ENCODE assay signal across 9 cellular contexts in the genomic region with DNA sequence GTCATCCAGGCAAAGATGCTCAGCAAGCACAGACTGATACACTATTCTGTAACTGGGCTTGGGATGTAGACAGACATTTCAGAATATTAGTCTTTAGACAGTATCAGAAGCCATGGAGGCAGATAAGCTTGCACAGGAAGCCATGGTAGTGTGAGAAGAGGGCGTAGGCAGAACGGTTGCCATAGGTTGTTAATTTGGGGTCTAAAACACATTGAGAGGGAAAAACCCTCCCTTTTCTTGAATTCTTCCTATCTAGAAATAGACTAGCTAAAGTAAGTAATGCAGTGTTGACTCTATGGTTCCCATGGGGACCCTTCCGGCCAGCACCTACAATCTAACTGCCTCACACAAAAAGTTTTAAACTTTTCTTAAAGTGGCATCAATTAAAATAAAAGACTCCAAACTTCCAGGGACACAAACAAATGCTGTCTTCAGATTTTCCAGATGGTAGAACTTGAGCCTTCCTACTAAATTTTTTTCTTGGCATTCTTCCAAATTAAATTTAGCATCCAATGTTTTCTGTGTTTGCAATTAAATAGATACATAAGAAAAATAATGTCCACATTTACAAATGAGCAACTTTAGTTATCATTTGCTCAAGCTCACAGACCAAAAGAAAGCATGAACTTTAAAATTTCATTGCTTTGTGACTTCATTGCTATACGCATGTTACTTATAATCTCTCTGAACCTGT. TPM values are rescaled to one million over a fixed set of nuclear protein-coding genes. Genes with fewer than 3 reads are reported as not detected.
A peak's percentile ranks its signal among the peaks of the same experiment; 100 is the strongest.
DNase-seq lines count a peak whose midpoint lies in the region; ATAC-seq, FAIRE-seq and TF ChIP-seq lines count a peak whose summit lies in the region.
"Had no signal": no experiment of that assay in that cellular context is flagged by ENCODE, and none has a peak within 500 bp of the region (broad histone marks: within the 10 kb centered on the region; RNA-seq: fewer than 3 reads in every experiment).

No MANE protein-coding gene starts in this region.

- POLR2A ChIA-PET in HepG2 (lab: Yijun Ruan, JAX), result interaction anchor here (2.4 to 3.9 kb wide), 5 partner anchors 18 to 36 kb away, joined by 34 to 97 read pairs (median 74); a partner anchor contains a TSS

- peak overlapping the region; percentile 98 for H3K9ac ChIP-seq in HepG2 (ENCODE audit: insufficient read depth, low read depth, low read length)

- peaks cover 14% of the 10 kb centered on the region; the same call in 1 of the 2 replicates for H4K20me1 ChIP-seq in HepG2 (ENCODE audit: insufficient read depth, low read length)

- no peak overlapping the region for H2AFZ ChIP-seq in HepG2 (ENCODE audit: low read length)

- CTCF ChIA-PET in HepG2 (lab: Yijun Ruan, JAX; ENCODE audit: low intra/inter-chr PET ratio, low total read pairs), result no interaction called here

- no peak overlapping the region for H3K27ac Mint-ChIP-seq in activated T-helper 1 cell treated with anti-CD3 and anti-CD28 coated beads, Interleukin-12 subunit alpha, Interleukin-12 subunit beta, Interleukin-2, Interleukin-4 antibody, amounts not matched to agents 30 ng/mL and 10 ng/mL and 1 ng/mL, durations not matched to agents 14 hours and 24 hours and 36 hours

- H3K79me2 ChIP-seq in HepG2 (ENCODE audit: insufficient read depth, low read length), result peaks cover 26% of the 10 kb centered on the region

- 67% methylated on average over 4 of the region's 4 CpGs for WGBS in right cardiac atrium
- 95% methylated on average over 4 of the region's 4 CpGs for WGBS in HepG2 (ENCODE audit: low lambda C conversion rate)

- peaks cover 29% of the 10 kb centered on the region for H3K36me3 Mint-ChIP-seq in activated T-helper 1 cell treated with anti-CD3 and anti-CD28 coated beads, Interleukin-12 subunit alpha, Interleukin-12 subunit beta, Interleukin-2, Interleukin-4 antibody, amounts not matched to agents 30 ng/mL and 10 ng/mL and 1 ng/mL, durations not matched to agents 14 hours and 24 hours and 36 hours (ENCODE audit: low read depth)

- no peak for ATAC-seq in right cardiac atrium
- no peak for ATAC-seq in HepG2
- no peak for ATAC-seq in GM19455 (IDR thresholded peaks at IDR 0.05; ENCODE audit: unreplicated experiment)
- ATAC-seq in HG02981 (IDR thresholded peaks at IDR 0.05; ENCODE audit: unreplicated experiment), result no peak

- TF ChIP-seq RAD21 in HepG2 (CRISPR knock-in tag; IDR thresholded peaks at IDR 0.05), result no peak

- H3K27ac ChIP-seq in left ventricle myocardium inferior (replicated peaks) (peak overlapping the region; percentile 99), right cardiac atrium (ENCODE audit: low read length) (no peak overlapping the region), HepG2 (ENCODE audit: extremely low read length, insufficient read depth, low read length) (peak overlapping the region; percentile 96)

- BruUV-seq in HepG2 (replicated peaks; lab: Mats Ljungman, UMichigan), result no TSS peak

- H3K4me1 ChIP-seq in left ventricle myocardium inferior (peaks cover 44% of the 10 kb centered on the region), right cardiac atrium (ENCODE audit: control insufficient read depth, insufficient read depth, low read length) (peaks cover 10% of the 10 kb centered on the region), HepG2 (ENCODE audit: insufficient read depth, low read length) (peaks cover 33% of the 10 kb centered on the region)

- H3K27me3 ChIP-seq in left ventricle myocardium inferior (ENCODE audit: low read depth), result no peaks in the 10 kb centered on the region
- no peaks in the 10 kb centered on the region for H3K27me3 ChIP-seq in right cardiac atrium (ENCODE audit: control insufficient read depth, insufficient read depth)
- no peaks in the 10 kb centered on the region; a peak in 1 of 5 replicates for H3K27me3 ChIP-seq in HepG2 (ENCODE audit: control insufficient read depth in 1 of 2, insufficient read depth in 2 of 2, low read length in 2 of 2)

- intact Hi-C loops in left ventricle myocardium inferior (cut with micrococcal nuclease) (no loop called here), right cardiac atrium (cut with DNase I) (no loop called here), HepG2 (cut with micrococcal nuclease; ENCODE audit: unreplicated experiment) (no loop called here)
- intact Hi-C loops in activated T-helper 1 cell treated with anti-CD3 and anti-CD28 coated beads, Interleukin-12 subunit alpha, Interleukin-12 subunit beta, Interleukin-2, Interleukin-4 antibody, amounts not matched to agents 30 ng/mL and 10 ng/mL and 1 ng/mL, durations not matched to agents 14 hours and 24 hours and 36 hours (cut with micrococcal nuclease), result no loop called here

- H3K9me3 ChIP-seq in left ventricle myocardium inferior (replicated peaks), result no peaks in the 10 kb centered on the region
- H3K9me3 ChIP-seq in right cardiac atrium (ENCODE audit: control insufficient read depth, low read length), result no peaks in the 10 kb centered on the region
- H3K9me3 ChIP-seq in HepG2 (ENCODE audit: low read length), result no peaks in the 10 kb centered on the region

- no peaks in the 10 kb centered on the region for H3K9me3 Mint-ChIP-seq in activated T-helper 1 cell treated with anti-CD3 and anti-CD28 coated beads, Interleukin-12 subunit alpha, Interleukin-12 subunit beta, Interleukin-2, Interleukin-4 antibody, amounts not matched to agents 30 ng/mL and 10 ng/mL and 1 ng/mL, durations not matched to agents 14 hours and 24 hours and 36 hours

- TF ChIP-seq POLR2A in HepG2 (IDR thresholded peaks at IDR 0.05; ENCODE audit: insufficient read depth in 1 of 2, low read depth in 2 of 2, low read length in 2 of 2), result no peak

- FAIRE-seq in HepG2 (lab: Jason Lieb, UNC), result no peak

- DNase-seq in left ventricle myocardium inferior (no peak), right cardiac atrium (no peak), HepG2 (ENCODE audit: low spot score) (no peak), NCI-H69 (lab: John Stamatoyannopoulos, UW) (no peak)
- no peak for DNase-seq in activated T-helper 1 cell treated with anti-CD3 and anti-CD28 coated beads, Interleukin-12 subunit alpha, Interleukin-12 subunit beta, Interleukin-2, Interleukin-4 antibody, amounts not matched to agents 30 ng/mL and 10 ng/mL and 1 ng/mL, durations not matched to agents 14 hours and 24 hours and 36 hours (ENCODE audit: low spot score)
- no peak for DNase-seq in activated CD4-positive, CD25-positive, alpha-beta regulatory T cell (lab: John Stamatoyannopoulos, UW)
- DNase-seq: KG1 had no signal

- TF ChIP-seq EP300 in HepG2 (IDR thresholded peaks at IDR 0.05; ENCODE audit: low read depth in 2 of 2, low read length in 2 of 2) (no peak), HepG2 (CRISPR knock-in tag; IDR thresholded peaks at IDR 0.05; ENCODE audit: borderline replicate concordance) (no peak)

- in situ Hi-C loops in HepG2 (cut with HindIII; ENCODE audit: extremely low pct_ligation_motif_present, low pct_unique_long_range_greater_than_20kb), result no loop called here

- H3K36me3 ChIP-seq in left ventricle myocardium inferior (peaks cover 33% of the 10 kb centered on the region), HepG2 (replicated peaks in 1 of 2; ENCODE audit: control insufficient read depth in 1 of 2, insufficient read depth in 2 of 2, low read length in 2 of 2) (peaks cover 9 to 42% of the 10 kb centered on the region in 2 experiments)

- peaks cover 40% of the 10 kb centered on the region for H3K4me1 Mint-ChIP-seq in activated T-helper 1 cell treated with anti-CD3 and anti-CD28 coated beads, Interleukin-12 subunit alpha, Interleukin-12 subunit beta, Interleukin-2, Interleukin-4 antibody, amounts not matched to agents 30 ng/mL and 10 ng/mL and 1 ng/mL, durations not matched to agents 14 hours and 24 hours and 36 hours (ENCODE audit: low read depth)

- TF ChIP-seq CTCF in left ventricle myocardium inferior (IDR thresholded peaks at IDR 0.05; ENCODE audit: borderline replicate concordance) (no peak), HepG2 (CRISPR knock-in tag; IDR thresholded peaks at IDR 0.05) (no peak)

- H3K27me3 Mint-ChIP-seq in activated T-helper 1 cell treated with anti-CD3 and anti-CD28 coated beads, Interleukin-12 subunit alpha, Interleukin-12 subunit beta, Interleukin-2, Interleukin-4 antibody, amounts not matched to agents 30 ng/mL and 10 ng/mL and 1 ng/mL, durations not matched to agents 14 hours and 24 hours and 36 hours (ENCODE audit: insufficient read depth), result no peaks in the 10 kb centered on the region

- peak overlapping the region; percentile 91 for H3K4me3 ChIP-seq in left ventricle myocardium inferior
- H3K4me3 ChIP-seq in right cardiac atrium (ENCODE audit: low read length), result no peak overlapping the region
- H3K4me3 ChIP-seq in HepG2 (replicated peaks in 1 of 3; ENCODE audit: insufficient read depth in 1 of 3, low read depth in 2 of 3, low read length in 3 of 3), result peak overlapping the region; percentile 75 to 88 (median 82); a peak in 4 of 6 replicates

- peak overlapping the region; percentile 87 for H3K4me3 Mint-ChIP-seq in activated T-helper 1 cell treated with anti-CD3 and anti-CD28 coated beads, Interleukin-12 subunit alpha, Interleukin-12 subunit beta, Interleukin-2, Interleukin-4 antibody, amounts not matched to agents 30 ng/mL and 10 ng/mL and 1 ng/mL, durations not matched to agents 14 hours and 24 hours and 36 hours

- peak overlapping the region; percentile 85 for H3K4me2 ChIP-seq in HepG2 (ENCODE audit: low read depth, low read length)

RNA-seq across cellular contexts. Expression of a gene that starts 1.9 kb away (rescaled TPM):
- total RNA-seq in left ventricle myocardium inferior (48.7 TPM), right cardiac atrium (10 to 100 TPM; 36.6 to 43.9 (median 37.8) TPM), HepG2 (2016; rRNA removed; fragmentation: Illumina TruSeq; extraction: Trizol) (67.6 and 74.7 TPM in 2 replicates)
- polyA plus RNA-seq in right cardiac atrium (35.5 TPM), HepG2 (2011; rRNA removed) (47.3 and 53.1 TPM in 2 replicates)
- total RNA-seq in activated T-helper 1 cell treated with anti-CD3 and anti-CD28 coated beads, Interleukin-12 subunit alpha, Interleukin-12 subunit beta, Interleukin-2, Interleukin-4 antibody, amounts not matched to agents 30 ng/mL and 10 ng/mL and 1 ng/mL, durations not matched to agents 14 hours and 24 hours and 36 hours, result 45.1 and 50.5 TPM in 2 replicates
- 77.3 and 86.7 TPM in 2 replicates for total RNA-seq in HepG2 (2016; cell fraction: cytosol; rRNA removed; fragmentation: Illumina TruSeq; extraction: Trizol; ENCODE audit: low read depth)
- total RNA-seq in HepG2 (2016; cell fraction: insoluble cytoplasmic fraction; rRNA removed; fragmentation: Illumina TruSeq; extraction: Trizol), result 64.4 and 73.6 TPM in 2 replicates
- total RNA-seq in HepG2 (2016; cell fraction: membrane; rRNA removed; fragmentation: Illumina TruSeq; extraction: Trizol), result 113 and 120 TPM in 2 replicates
- 83.1 and 91.6 TPM in 2 replicates for total RNA-seq in HepG2 (2016; cell fraction: nucleus; rRNA removed; fragmentation: Illumina TruSeq; extraction: Trizol)
- polyA plus RNA-seq in HepG2 (2011; cell fraction: cytosol; rRNA removed), result 39.9 and 48.4 TPM in 2 replicates
- polyA plus RNA-seq in HepG2 (2011; cell fraction: nucleus; rRNA removed), result 41.7 and 45.8 TPM in 2 replicates
- 48.0 and 68.5 TPM in 2 replicates for polyA plus RNA-seq in HepG2 (2012)
- polyA plus RNA-seq in HepG2 (2016; cell fraction: cytosol; fragmentation: Illumina TruSeq; extraction: Trizol; ENCODE audit: low read depth), result 94.3 and 117 TPM in 2 replicates
- 77.0 and 83.1 TPM in 2 replicates for polyA plus RNA-seq in HepG2 (2016; cell fraction: insoluble cytoplasmic fraction; fragmentation: Illumina TruSeq; extraction: Trizol; ENCODE audit: low read depth)
- polyA plus RNA-seq in HepG2 (2016; cell fraction: membrane; fragmentation: Illumina TruSeq; extraction: Trizol; ENCODE audit: low read depth), result 110 and 123 TPM in 2 replicates
- 92.2 and 94.5 TPM in 2 replicates for polyA plus RNA-seq in HepG2 (2016; cell fraction: nucleus; fragmentation: Illumina TruSeq; extraction: Trizol; ENCODE audit: insufficient read depth, low read depth)
- polyA minus RNA-seq in HepG2 (2011; rRNA and poly(A)+ RNA removed; ENCODE audit: low replicate concordance), result 14.8 and 55.1 TPM in 2 replicates
- polyA minus RNA-seq in HepG2 (2011; cell fraction: cytosol; rRNA and poly(A)+ RNA removed), result 31.5 and 39.6 TPM in 2 replicates
- polyA minus RNA-seq in HepG2 (2011; cell fraction: nucleus; rRNA and poly(A)+ RNA removed), result 182 and 199 TPM in 2 replicates

RNA-seq across cellular contexts. Expression of a gene that starts 2.1 kb away (rescaled TPM):
- total RNA-seq in left ventricle myocardium inferior, result 0.91 TPM
- 1 to 10 TPM; 1.9 to 2.4 (median 2.0) TPM for total RNA-seq in right cardiac atrium
- polyA plus RNA-seq in right cardiac atrium, result 2.0 TPM
- total RNA-seq in activated T-helper 1 cell treated with anti-CD3 and anti-CD28 coated beads, Interleukin-12 subunit alpha, Interleukin-12 subunit beta, Interleukin-2, Interleukin-4 antibody, amounts not matched to agents 30 ng/mL and 10 ng/mL and 1 ng/mL, durations not matched to agents 14 hours and 24 hours and 36 hours, result 1.1 and 2.5 TPM in 2 replicates
- total RNA-seq in HepG2 (2016; rRNA removed; fragmentation: Illumina TruSeq; extraction: Trizol), result 1.1 and 1.2 TPM in 2 replicates
- 0.81 and 2.0 TPM in 2 replicates for total RNA-seq in HepG2 (2016; cell fraction: cytosol; rRNA removed; fragmentation: Illumina TruSeq; extraction: Trizol; ENCODE audit: low read depth)
- 0.77 and 1.5 TPM in 2 replicates for total RNA-seq in HepG2 (2016; cell fraction: insoluble cytoplasmic fraction; rRNA removed; fragmentation: Illumina TruSeq; extraction: Trizol)
- 1.1 TPM in 2 replicates for total RNA-seq in HepG2 (2016; cell fraction: membrane; rRNA removed; fragmentation: Illumina TruSeq; extraction: Trizol)
- 3.4 and 4.2 TPM in 2 replicates for total RNA-seq in HepG2 (2016; cell fraction: nucleus; rRNA removed; fragmentation: Illumina TruSeq; extraction: Trizol)
- 2.6 and 3.0 TPM in 2 replicates for polyA plus RNA-seq in HepG2 (2011; rRNA removed)
- polyA plus RNA-seq in HepG2 (2011; cell fraction: cytosol; rRNA removed), result 0.51 and 1.1 TPM in 2 replicates
- polyA plus RNA-seq in HepG2 (2011; cell fraction: nucleus; rRNA removed), result 6.3 and 6.4 TPM in 2 replicates
- 1.5 and 2.9 TPM in 2 replicates for polyA plus RNA-seq in HepG2 (2012)
- polyA plus RNA-seq in HepG2 (2016; cell fraction: cytosol; fragmentation: Illumina TruSeq; extraction: Trizol; ENCODE audit: low read depth), result 0.46 and 0.58 TPM in 2 replicates
- polyA plus RNA-seq in HepG2 (2016; cell fraction: insoluble cytoplasmic fraction; fragmentation: Illumina TruSeq; extraction: Trizol; ENCODE audit: low read depth), result 0.67 and 1.3 TPM in 2 replicates
- polyA plus RNA-seq in HepG2 (2016; cell fraction: membrane; fragmentation: Illumina TruSeq; extraction: Trizol; ENCODE audit: low read depth), result 0.48 and 0.77 TPM in 2 replicates
- 7.3 and 8.2 TPM in 2 replicates for polyA plus RNA-seq in HepG2 (2016; cell fraction: nucleus; fragmentation: Illumina TruSeq; extraction: Trizol; ENCODE audit: insufficient read depth, low read depth)
- polyA minus RNA-seq in HepG2 (2011; rRNA and poly(A)+ RNA removed; ENCODE audit: low replicate concordance), result 1.1 and 1.8 TPM in 2 replicates
- polyA minus RNA-seq in HepG2 (2011; cell fraction: cytosol; rRNA and poly(A)+ RNA removed), result 0.35 TPM in 1 of 2 replicates, not detected in the other
- polyA minus RNA-seq in HepG2 (2011; cell fraction: nucleus; rRNA and poly(A)+ RNA removed), result 9.3 and 9.6 TPM in 2 replicates

RNA-seq across cellular contexts. Expression of a gene that starts 29.3 kb away (rescaled TPM):
- total RNA-seq in left ventricle myocardium inferior (10.8 TPM), right cardiac atrium (10 to 100 TPM; 10.7 to 15.6 (median 12.8) TPM), HepG2 (2016; rRNA removed; fragmentation: Illumina TruSeq; extraction: Trizol) (9.7 and 14.8 TPM in 2 replicates)
- polyA plus RNA-seq in right cardiac atrium (11.7 TPM), HepG2 (2011; rRNA removed) (9.5 and 12.4 TPM in 2 replicates)
- 2.9 and 4.5 TPM in 2 replicates for total RNA-seq in activated T-helper 1 cell treated with anti-CD3 and anti-CD28 coated beads, Interleukin-12 subunit alpha, Interleukin-12 subunit beta, Interleukin-2, Interleukin-4 antibody, amounts not matched to agents 30 ng/mL and 10 ng/mL and 1 ng/mL, durations not matched to agents 14 hours and 24 hours and 36 hours
- 2.8 and 3.6 TPM in 2 replicates for total RNA-seq in HepG2 (2016; cell fraction: cytosol; rRNA removed; fragmentation: Illumina TruSeq; extraction: Trizol; ENCODE audit: low read depth)
- total RNA-seq in HepG2 (2016; cell fraction: insoluble cytoplasmic fraction; rRNA removed; fragmentation: Illumina TruSeq; extraction: Trizol), result 9.9 and 13.5 TPM in 2 replicates
- 3.9 and 4.5 TPM in 2 replicates for total RNA-seq in HepG2 (2016; cell fraction: membrane; rRNA removed; fragmentation: Illumina TruSeq; extraction: Trizol)
- total RNA-seq in HepG2 (2016; cell fraction: nucleus; rRNA removed; fragmentation: Illumina TruSeq; extraction: Trizol), result 12.3 and 18.8 TPM in 2 replicates
- 6.1 and 7.1 TPM in 2 replicates for polyA plus RNA-seq in HepG2 (2011; cell fraction: cytosol; rRNA removed)
- 2.9 and 3.0 TPM in 2 replicates for polyA plus RNA-seq in HepG2 (2011; cell fraction: nucleus; rRNA removed)
- 13.3 and 20.2 TPM in 2 replicates for polyA plus RNA-seq in HepG2 (2012)
- 5.2 and 5.3 TPM in 2 replicates for polyA plus RNA-seq in HepG2 (2016; cell fraction: cytosol; fragmentation: Illumina TruSeq; extraction: Trizol; ENCODE audit: low read depth)
- 10.5 and 13.7 TPM in 2 replicates for polyA plus RNA-seq in HepG2 (2016; cell fraction: insoluble cytoplasmic fraction; fragmentation: Illumina TruSeq; extraction: Trizol; ENCODE audit: low read depth)
- polyA plus RNA-seq in HepG2 (2016; cell fraction: membrane; fragmentation: Illumina TruSeq; extraction: Trizol; ENCODE audit: low read depth), result 3.5 and 4.7 TPM in 2 replicates
- 20.0 and 26.2 TPM in 2 replicates for polyA plus RNA-seq in HepG2 (2016; cell fraction: nucleus; fragmentation: Illumina TruSeq; extraction: Trizol; ENCODE audit: insufficient read depth, low read depth)
- polyA minus RNA-seq in HepG2 (2011; rRNA and poly(A)+ RNA removed; ENCODE audit: low replicate concordance), result 0.89 and 1.8 TPM in 2 replicates
- 5.3 and 5.9 TPM in 2 replicates for polyA minus RNA-seq in HepG2 (2011; cell fraction: cytosol; rRNA and poly(A)+ RNA removed)
- polyA minus RNA-seq in HepG2 (2011; cell fraction: nucleus; rRNA and poly(A)+ RNA removed), result 6.0 and 9.4 TPM in 2 replicates

RNA-seq across cellular contexts. Expression of a gene that starts 31.1 kb away (rescaled TPM):
- total RNA-seq in left ventricle myocardium inferior (41.4 TPM), right cardiac atrium (10 to 100 TPM; 44.5 to 69.9 (median 47.3) TPM), HepG2 (2016; rRNA removed; fragmentation: Illumina TruSeq; extraction: Trizol) (23.1 and 26.8 TPM in 2 replicates)
- polyA plus RNA-seq in right cardiac atrium (5.3 TPM), HepG2 (2011; rRNA removed) (8.6 and 11.7 TPM in 2 replicates)
- 31.6 and 35.8 TPM in 2 replicates for total RNA-seq in activated T-helper 1 cell treated with anti-CD3 and anti-CD28 coated beads, Interleukin-12 subunit alpha, Interleukin-12 subunit beta, Interleukin-2, Interleukin-4 antibody, amounts not matched to agents 30 ng/mL and 10 ng/mL and 1 ng/mL, durations not matched to agents 14 hours and 24 hours and 36 hours
- 5.4 and 7.7 TPM in 2 replicates for total RNA-seq in HepG2 (2016; cell fraction: cytosol; rRNA removed; fragmentation: Illumina TruSeq; extraction: Trizol; ENCODE audit: low read depth)
- total RNA-seq in HepG2 (2016; cell fraction: insoluble cytoplasmic fraction; rRNA removed; fragmentation: Illumina TruSeq; extraction: Trizol), result 21.3 and 27.5 TPM in 2 replicates
- 24.3 and 26.4 TPM in 2 replicates for total RNA-seq in HepG2 (2016; cell fraction: membrane; rRNA removed; fragmentation: Illumina TruSeq; extraction: Trizol)
- 11.8 and 13.5 TPM in 2 replicates for total RNA-seq in HepG2 (2016; cell fraction: nucleus; rRNA removed; fragmentation: Illumina TruSeq; extraction: Trizol)
- 2.6 and 4.0 TPM in 2 replicates for polyA plus RNA-seq in HepG2 (2011; cell fraction: cytosol; rRNA removed)
- 2.6 and 5.8 TPM in 2 replicates for polyA plus RNA-seq in HepG2 (2011; cell fraction: nucleus; rRNA removed)
- polyA plus RNA-seq in HepG2 (2012), result 9.9 and 13.0 TPM in 2 replicates
- 10.7 and 12.2 TPM in 2 replicates for polyA plus RNA-seq in HepG2 (2016; cell fraction: cytosol; fragmentation: Illumina TruSeq; extraction: Trizol; ENCODE audit: low read depth)
- 23.9 and 24.5 TPM in 2 replicates for polyA plus RNA-seq in HepG2 (2016; cell fraction: insoluble cytoplasmic fraction; fragmentation: Illumina TruSeq; extraction: Trizol; ENCODE audit: low read depth)
- polyA plus RNA-seq in HepG2 (2016; cell fraction: membrane; fragmentation: Illumina TruSeq; extraction: Trizol; ENCODE audit: low read depth), result 19.9 and 21.8 TPM in 2 replicates
- 11.0 and 14.0 TPM in 2 replicates for polyA plus RNA-seq in HepG2 (2016; cell fraction: nucleus; fragmentation: Illumina TruSeq; extraction: Trizol; ENCODE audit: insufficient read depth, low read depth)
- 3.7 and 6.9 TPM in 2 replicates for polyA minus RNA-seq in HepG2 (2011; rRNA and poly(A)+ RNA removed; ENCODE audit: low replicate concordance)
- 9.6 and 11.5 TPM in 2 replicates for polyA minus RNA-seq in HepG2 (2011; cell fraction: cytosol; rRNA and poly(A)+ RNA removed)
- polyA minus RNA-seq in HepG2 (2011; cell fraction: nucleus; rRNA and poly(A)+ RNA removed), result 16.8 and 20.2 TPM in 2 replicates
